8 cellular contexts compared by ENCODE assay signal in the genomic region with DNA sequence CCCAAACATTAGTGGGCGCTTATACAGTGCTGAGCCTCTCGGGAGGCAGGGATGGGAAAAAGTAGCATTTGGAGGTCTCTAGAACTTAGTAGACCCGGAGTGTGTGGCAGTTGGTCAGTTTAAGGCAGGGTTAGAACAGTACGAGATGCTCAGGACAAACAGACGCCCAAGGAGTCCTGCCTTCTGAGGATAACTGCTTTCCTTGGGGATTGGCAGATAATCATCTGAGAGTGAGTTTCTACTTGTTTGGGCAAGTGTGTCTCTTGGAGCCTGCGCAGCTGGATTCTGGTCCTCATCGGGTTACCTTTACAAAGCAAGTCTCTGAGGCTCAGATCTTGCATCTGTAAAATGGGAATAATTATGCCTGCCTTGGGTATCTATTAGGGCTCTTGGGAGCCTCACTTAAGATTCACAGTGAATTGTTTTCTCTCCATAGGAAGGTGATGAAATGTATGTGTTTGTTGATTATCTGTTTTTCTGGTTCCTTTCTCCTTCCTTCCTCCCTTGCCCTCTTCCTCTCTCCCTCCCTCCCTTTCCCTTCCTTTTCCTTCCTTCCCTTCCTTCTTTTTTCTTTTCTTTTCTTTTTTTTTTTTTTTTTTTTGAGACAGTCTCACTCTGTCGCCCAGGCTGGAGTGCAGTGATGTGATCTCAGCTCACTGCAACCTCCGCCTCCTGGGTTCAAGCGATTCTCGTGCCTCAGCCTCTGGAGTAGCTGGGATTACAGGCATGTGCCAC. TPM values are rescaled to one million over a fixed set of nuclear protein-coding genes. Genes with fewer than 3 reads are reported as not detected.
DNase-seq lines count a peak whose midpoint lies in the region; ATAC-seq and TF ChIP-seq lines count a peak whose summit lies in the region.

No MANE protein-coding gene starts in this region.

- no peaks in the 10 kb centered on the region for H3K9me3 Mint-ChIP-seq in activated CD4-positive, alpha-beta T cell treated with anti-CD3 and anti-CD28 coated beads, Interleukin-2, amount 10 ng/mL, durations not matched to agents 24 days and 14 days
- H3K9me3 Mint-ChIP-seq in activated T-helper 1 cell treated with anti-CD3 and anti-CD28 coated beads, Interleukin-12 subunit alpha, Interleukin-12 subunit beta, Interleukin-2, Interleukin-4 antibody, amounts not matched to agents 30 ng/mL and 10 ng/mL and 1 ng/mL, durations not matched to agents 14 hours and 24 hours and 36 hours: no peaks in the 10 kb centered on the region

- H3K36me3 Mint-ChIP-seq in activated CD4-positive, alpha-beta T cell treated with anti-CD3 and anti-CD28 coated beads, Interleukin-2, amount 10 ng/mL, durations not matched to agents 24 days and 14 days (ENCODE audit: low read depth): peaks cover 20% of the 10 kb centered on the region
- peaks cover 13% of the 10 kb centered on the region for H3K36me3 Mint-ChIP-seq in activated T-helper 1 cell treated with anti-CD3 and anti-CD28 coated beads, Interleukin-12 subunit alpha, Interleukin-12 subunit beta, Interleukin-2, Interleukin-4 antibody, amounts not matched to agents 30 ng/mL and 10 ng/mL and 1 ng/mL, durations not matched to agents 14 hours and 24 hours and 36 hours (ENCODE audit: low read depth)

- peak overlapping the region; percentile 94 for H3K27ac Mint-ChIP-seq in activated CD4-positive, alpha-beta T cell treated with anti-CD3 and anti-CD28 coated beads, Interleukin-2, amount 10 ng/mL, durations not matched to agents 24 days and 14 days
- peak overlapping the region; percentile 93 for H3K27ac Mint-ChIP-seq in activated T-helper 1 cell treated with anti-CD3 and anti-CD28 coated beads, Interleukin-12 subunit alpha, Interleukin-12 subunit beta, Interleukin-2, Interleukin-4 antibody, amounts not matched to agents 30 ng/mL and 10 ng/mL and 1 ng/mL, durations not matched to agents 14 hours and 24 hours and 36 hours

- no peak for TF ChIP-seq EP300 in suprapubic skin (IDR thresholded peaks at IDR 0.05)

- no peak overlapping the region for H3K27ac ChIP-seq in iPS-18a (ENCODE audit: low read length)
- peak overlapping the region; percentile 97 for H3K27ac ChIP-seq in suprapubic skin

- peak overlapping the region; percentile 91 for H3K4me3 Mint-ChIP-seq in activated CD4-positive, alpha-beta T cell treated with anti-CD3 and anti-CD28 coated beads, Interleukin-2, amount 10 ng/mL, durations not matched to agents 24 days and 14 days
- peak overlapping the region; percentile 89 for H3K4me3 Mint-ChIP-seq in activated T-helper 1 cell treated with anti-CD3 and anti-CD28 coated beads, Interleukin-12 subunit alpha, Interleukin-12 subunit beta, Interleukin-2, Interleukin-4 antibody, amounts not matched to agents 30 ng/mL and 10 ng/mL and 1 ng/mL, durations not matched to agents 14 hours and 24 hours and 36 hours

- H3K4me1 Mint-ChIP-seq in activated CD4-positive, alpha-beta T cell treated with anti-CD3 and anti-CD28 coated beads, Interleukin-2, amount 10 ng/mL, durations not matched to agents 24 days and 14 days: peaks cover 54% of the 10 kb centered on the region
- peaks cover 63% of the 10 kb centered on the region for H3K4me1 Mint-ChIP-seq in activated T-helper 1 cell treated with anti-CD3 and anti-CD28 coated beads, Interleukin-12 subunit alpha, Interleukin-12 subunit beta, Interleukin-2, Interleukin-4 antibody, amounts not matched to agents 30 ng/mL and 10 ng/mL and 1 ng/mL, durations not matched to agents 14 hours and 24 hours and 36 hours (ENCODE audit: low read depth)

- 31% methylated on average over 11 of the region's 11 CpGs for WGBS in suprapubic skin

- H3K4me1 ChIP-seq in iPS-18a (ENCODE audit: control insufficient read depth, low read depth, low read length): peaks cover 33% of the 10 kb centered on the region
- H3K4me1 ChIP-seq in suprapubic skin: peaks cover 66% of the 10 kb centered on the region

- no peaks in the 10 kb centered on the region for H3K27me3 ChIP-seq in iPS-18a (ENCODE audit: control insufficient read depth, insufficient read depth, low read length)
- no peaks in the 10 kb centered on the region for H3K27me3 ChIP-seq in suprapubic skin

- H3K36me3 ChIP-seq in iPS-18a (ENCODE audit: control insufficient read depth, low read depth, low read length) (no peaks in the 10 kb centered on the region), suprapubic skin (no peaks in the 10 kb centered on the region)

- peak overlapping the region; percentile 96 for H3K9ac ChIP-seq in iPS-18a (ENCODE audit: low read length)

- no peak for TF ChIP-seq CTCF in suprapubic skin (IDR thresholded peaks at IDR 0.05)

- H3K9me3 ChIP-seq in iPS-18a (ENCODE audit: control insufficient read depth, low read depth, low read length): no peaks in the 10 kb centered on the region
- no peaks in the 10 kb centered on the region for H3K9me3 ChIP-seq in suprapubic skin

- intact Hi-C loops in activated CD4-positive, alpha-beta T cell treated with anti-CD3 and anti-CD28 coated beads, Interleukin-2, amount 10 ng/mL, durations not matched to agents 24 days and 14 days (cut with micrococcal nuclease): loop anchor here (1.0 to 10.0 kb wide), 8 partner anchors 10 to 336 kb away; a partner anchor contains a TSS
- intact Hi-C loops in activated T-helper 1 cell treated with anti-CD3 and anti-CD28 coated beads, Interleukin-12 subunit alpha, Interleukin-12 subunit beta, Interleukin-2, Interleukin-4 antibody, amounts not matched to agents 30 ng/mL and 10 ng/mL and 1 ng/mL, durations not matched to agents 14 hours and 24 hours and 36 hours (cut with micrococcal nuclease): loop anchor here (1.0 to 10.0 kb wide), 11 partner anchors 11 to 959 kb away; a partner anchor contains a TSS

- TF ChIP-seq POLR2A in suprapubic skin (IDR thresholded peaks at IDR 0.05): no peak

- DNase-seq in activated CD4-positive, alpha-beta T cell treated with anti-CD3 and anti-CD28 coated beads, Interleukin-2, amount 10 ng/mL, durations not matched to agents 24 days and 14 days: peak; percentile 68
- DNase-seq in activated CD4-positive, alpha-beta T cell treated with anti-CD3 and anti-CD28 coated beads, Interleukin-2, amount 50 U/mL, for 1 hour: no peak
- DNase-seq in activated T-helper 1 cell treated with anti-CD3 and anti-CD28 coated beads, Interleukin-12 subunit alpha, Interleukin-12 subunit beta, Interleukin-2, Interleukin-4 antibody, amounts not matched to agents 30 ng/mL and 10 ng/mL and 1 ng/mL, durations not matched to agents 14 hours and 24 hours and 36 hours (ENCODE audit: low spot score): no peak
- DNase-seq in suprapubic skin (ENCODE audit: low spot score in 2 of 2): no peak
- no peak for DNase-seq in cerebellar cortex (ENCODE audit: low spot score)

- H3K4me3 ChIP-seq in iPS-18a (ENCODE audit: low read length) (peak overlapping the region; percentile 74), suprapubic skin (peak overlapping the region; percentile 82)

- no peak for ATAC-seq in GM21717 (IDR thresholded peaks at IDR 0.05; ENCODE audit: unreplicated experiment)
- no peak for ATAC-seq in GM21390 (IDR thresholded peaks at IDR 0.05; ENCODE audit: unreplicated experiment)

- H3K27me3 Mint-ChIP-seq in activated CD4-positive, alpha-beta T cell treated with anti-CD3 and anti-CD28 coated beads, Interleukin-2, amount 10 ng/mL, durations not matched to agents 24 days and 14 days: peaks cover 5% of the 10 kb centered on the region
- peaks cover 18% of the 10 kb centered on the region for H3K27me3 Mint-ChIP-seq in activated T-helper 1 cell treated with anti-CD3 and anti-CD28 coated beads, Interleukin-12 subunit alpha, Interleukin-12 subunit beta, Interleukin-2, Interleukin-4 antibody, amounts not matched to agents 30 ng/mL and 10 ng/mL and 1 ng/mL, durations not matched to agents 14 hours and 24 hours and 36 hours (ENCODE audit: insufficient read depth)

RNA-seq across cellular contexts. Expression of a gene that starts 2.0 kb away (rescaled TPM):
- total RNA-seq in activated CD4-positive, alpha-beta T cell treated with anti-CD3 and anti-CD28 coated beads, Interleukin-2, amount 10 ng/mL, durations not matched to agents 24 days and 14 days: 114 and 128 TPM in 2 replicates
- 103 and 108 TPM in 2 replicates for total RNA-seq in activated T-helper 1 cell treated with anti-CD3 and anti-CD28 coated beads, Interleukin-12 subunit alpha, Interleukin-12 subunit beta, Interleukin-2, Interleukin-4 antibody, amounts not matched to agents 30 ng/mL and 10 ng/mL and 1 ng/mL, durations not matched to agents 14 hours and 24 hours and 36 hours
- 100 to 1,000 TPM; 153 to 286 (median 240) TPM for total RNA-seq in suprapubic skin
